1 cellular context compared by ENCODE assay signal in genomic region chr15:79310612-79310984, GRCh38.
A peak's percentile ranks its signal among the peaks of the same experiment; 100 is the strongest.
TF ChIP-seq lines count a peak whose summit lies in the region.

No MANE protein-coding gene starts in this region.

TF ChIP-seq in IMR-90, 13 proteins besides CTCF, POLR2A, EP300 and RAD21:
- no peak for TF ChIP-seq SMC3 (IDR thresholded peaks at IDR 0.05; ENCODE audit: low read depth, low read length)
- no peak for TF ChIP-seq FOS (IDR thresholded peaks at IDR 0.05; ENCODE audit: low read depth, low read length)
- no peak for TF ChIP-seq CHD1 (IDR thresholded peaks at IDR 0.05; ENCODE audit: low read depth, low read length)
- TF ChIP-seq MAZ (IDR thresholded peaks at IDR 0.05; ENCODE audit: borderline replicate concordance, low read depth, low read length) = no peak
- no peak for TF ChIP-seq ELK1 (IDR thresholded peaks at IDR 0.05; ENCODE audit: borderline replicate concordance, low read depth, low read length)
- no peak for TF ChIP-seq NFE2L2 (IDR thresholded peaks at IDR 0.05; ENCODE audit: low read depth, low read length)
- TF ChIP-seq CEBPB (IDR thresholded peaks at IDR 0.05; ENCODE audit: low read depth, low read length) = no peak
- no peak for TF ChIP-seq RFX5 (IDR thresholded peaks at IDR 0.05; ENCODE audit: low read depth, low read length)
- TF ChIP-seq RCOR1 (IDR thresholded peaks at IDR 0.05; ENCODE audit: insufficient replicate concordance, low read length) = no peak
- no peak for TF ChIP-seq MAFK (IDR thresholded peaks at IDR 0.05; ENCODE audit: low read depth, low read length)
- no peak for TF ChIP-seq USF2 (IDR thresholded peaks at IDR 0.05; ENCODE audit: low read depth, low read length)
- TF ChIP-seq MXI1 (IDR thresholded peaks at IDR 0.05; ENCODE audit: borderline replicate concordance, low read depth, low read length) = 0 out of 2 replicates have a peak, but pooled peaks have one; percentile 15
- TF ChIP-seq BHLHE40 (IDR thresholded peaks at IDR 0.05; ENCODE audit: low read depth, low read length) = peak; percentile 8; the same call in 1 of the 2 replicates
